In genomic region chr13:24271611-24272451, GRCh38 we compare ENCODE assay signal across 1 cellular context.
TF ChIP-seq lines count a peak whose summit lies in the region.

No MANE protein-coding gene starts in this region.

TF ChIP-seq in HEK293, 187 proteins besides CTCF, POLR2A, EP300 and RAD21 (continued from another document and continues in another):
- TF ChIP-seq ZNF624 (tag by site-specific recombination; IDR thresholded peaks at IDR 0.05): no peak
- no peak for TF ChIP-seq ZNF274 (IDR thresholded peaks at IDR 0.05; ENCODE audit: low read length)
- TF ChIP-seq ZNF274 (tag by site-specific recombination; IDR thresholded peaks at IDR 0.05; ENCODE audit: borderline replicate concordance): no peak
- TF ChIP-seq ZNF132 (tag by site-specific recombination; IDR thresholded peaks at IDR 0.05; ENCODE audit: borderline replicate concordance): no peak
- no peak for TF ChIP-seq ZNF148 (tag by site-specific recombination; IDR thresholded peaks at IDR 0.05; ENCODE audit: borderline replicate concordance)
- no peak for TF ChIP-seq ZNF76 (tag by site-specific recombination; IDR thresholded peaks at IDR 0.05; ENCODE audit: borderline replicate concordance, low read depth)
- TF ChIP-seq AEBP2 (tag by site-specific recombination; IDR thresholded peaks at IDR 0.05; ENCODE audit: borderline replicate concordance): no peak
- peak; percentile 84 for TF ChIP-seq KLF1 (tag by site-specific recombination; IDR thresholded peaks at IDR 0.05)
- no peak for TF ChIP-seq ZNF175 (tag by site-specific recombination; IDR thresholded peaks at IDR 0.05)
- peak; percentile 22; the same call in 1 of the 2 replicates for TF ChIP-seq ZSCAN30 (tag by site-specific recombination; IDR thresholded peaks at IDR 0.05)
- peak; percentile 48 for TF ChIP-seq KLF9 (tag by site-specific recombination; IDR thresholded peaks at IDR 0.05; ENCODE audit: low read depth)
- peak; percentile 48; the same call in 1 of the 2 replicates for TF ChIP-seq KLF16 (tag by site-specific recombination; IDR thresholded peaks at IDR 0.05)
- no peak for TF ChIP-seq ZNF211 (tag by site-specific recombination; IDR thresholded peaks at IDR 0.05; ENCODE audit: low read depth)
- no peak for TF ChIP-seq ZNF214 (tag by site-specific recombination; IDR thresholded peaks at IDR 0.05; ENCODE audit: borderline replicate concordance)
- no peak for TF ChIP-seq PRDM2 (tag by site-specific recombination; IDR thresholded peaks at IDR 0.05; ENCODE audit: borderline replicate concordance)
- no peak for TF ChIP-seq GLI2 (tag by site-specific recombination; IDR thresholded peaks at IDR 0.05; ENCODE audit: borderline replicate concordance, low read depth)
- TF ChIP-seq PRDM4 (tag by site-specific recombination; IDR thresholded peaks at IDR 0.05): no peak
- no peak for TF ChIP-seq ZBTB49 (tag by site-specific recombination; IDR thresholded peaks at IDR 0.05; ENCODE audit: low read depth)
- TF ChIP-seq ZBTB48 (tag by site-specific recombination; IDR thresholded peaks at IDR 0.05): peak; percentile 42
- no peak for TF ChIP-seq ZNF202 (tag by site-specific recombination; IDR thresholded peaks at IDR 0.05; ENCODE audit: borderline replicate concordance)
- no peak for TF ChIP-seq REST (tag by site-specific recombination; IDR thresholded peaks at IDR 0.05)
- no peak for TF ChIP-seq ZSCAN5A (tag by site-specific recombination; IDR thresholded peaks at IDR 0.05)
- TF ChIP-seq ZNF791 (tag by site-specific recombination; IDR thresholded peaks at IDR 0.05): no peak
- no peak for TF ChIP-seq SALL2 (tag by site-specific recombination; IDR thresholded peaks at IDR 0.05; ENCODE audit: borderline replicate concordance)
- TF ChIP-seq ZNF830 (tag by site-specific recombination; IDR thresholded peaks at IDR 0.05; ENCODE audit: low read depth): no peak
- no peak for TF ChIP-seq SCRT1 (tag by site-specific recombination; IDR thresholded peaks at IDR 0.05; ENCODE audit: borderline replicate concordance)
- no peak for TF ChIP-seq SP2 (tag by site-specific recombination; IDR thresholded peaks at IDR 0.05)
- no peak for TF ChIP-seq WT1 (tag by site-specific recombination; IDR thresholded peaks at IDR 0.05)
- peak; percentile 90; the same call in 1 of the 2 replicates for TF ChIP-seq ZNF600 (tag by site-specific recombination; IDR thresholded peaks at IDR 0.05)
- no peak for TF ChIP-seq MZF1 (tag by site-specific recombination; IDR thresholded peaks at IDR 0.05; ENCODE audit: borderline replicate concordance)
- TF ChIP-seq ZNF571 (tag by site-specific recombination; IDR thresholded peaks at IDR 0.05): no peak
- TF ChIP-seq EGR2 (tag by site-specific recombination; IDR thresholded peaks at IDR 0.05; ENCODE audit: low read depth): 0 out of 2 replicates have a peak, but pooled peaks have one; percentile 25
- no peak for TF ChIP-seq ZNF433 (tag by site-specific recombination; IDR thresholded peaks at IDR 0.05; ENCODE audit: low read depth)
- no peak for TF ChIP-seq ZNF174 (tag by site-specific recombination; IDR thresholded peaks at IDR 0.05)
- no peak for TF ChIP-seq ZBTB7A (tag by site-specific recombination; IDR thresholded peaks at IDR 0.05; ENCODE audit: low read depth)
- peak; percentile 76 for TF ChIP-seq ZNF398 (tag by site-specific recombination; IDR thresholded peaks at IDR 0.05)
- TF ChIP-seq ZNF133 (tag by site-specific recombination; IDR thresholded peaks at IDR 0.05): no peak
- TF ChIP-seq ZNF416 (tag by site-specific recombination; IDR thresholded peaks at IDR 0.05): no peak
